1 cellular context compared by ENCODE assay signal in the genomic region with DNA sequence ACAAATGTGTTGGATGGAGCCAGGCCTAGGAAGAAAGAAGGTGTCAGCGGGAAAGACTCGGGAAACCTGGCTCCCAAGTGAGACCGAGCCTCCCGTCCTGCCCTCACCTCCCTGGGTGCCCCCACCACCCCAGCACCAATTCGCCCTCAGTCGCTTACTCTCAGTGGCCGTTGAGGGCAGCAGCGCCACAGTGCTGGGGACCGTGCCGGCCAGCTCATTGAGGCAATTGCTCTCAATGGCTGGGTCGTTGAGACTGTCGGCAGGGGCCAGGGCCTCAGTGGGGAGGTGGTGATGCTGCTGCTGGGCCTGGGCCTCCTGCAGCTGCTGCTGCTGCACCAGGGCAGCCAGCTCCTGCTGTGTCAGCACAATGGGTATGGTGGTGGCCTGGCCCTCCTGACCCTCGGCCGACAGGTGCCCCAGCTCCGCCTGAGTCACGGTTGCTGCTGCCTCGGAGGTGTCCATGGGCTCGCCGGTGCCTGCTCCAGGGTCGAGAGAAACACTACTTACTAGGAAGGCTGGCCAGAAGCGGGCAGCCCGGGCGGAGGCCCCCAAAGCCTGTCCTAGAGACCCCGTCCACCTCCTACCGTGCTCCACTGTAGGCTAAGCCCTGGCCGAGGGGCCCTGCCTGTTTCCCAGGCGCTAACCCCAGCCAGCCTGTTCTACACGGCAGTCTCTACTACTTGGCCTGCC.
TF ChIP-seq lines count a peak whose summit lies in the region.

No MANE protein-coding gene starts in this region.

TF ChIP-seq in HepG2, 621 proteins besides CTCF, POLR2A, EP300 and RAD21:
- TF ChIP-seq MAFK (conservative IDR thresholded peaks at IDR 0.05 in 1 of 2, IDR thresholded peaks at IDR 0.05 in 1 of 2; ENCODE audit: low read length in 2 of 2) (peak in 1 of 2 experiments; percentile 49; a peak in 1 of 4 replicates), EZH2 (conservative IDR thresholded peaks at IDR 0.05; ENCODE audit: low read depth, low read length) (no peak), MAFF (IDR thresholded peaks at IDR 0.05; ENCODE audit: low read depth, low read length) (peak; percentile 8; the same call in 1 of the 2 replicates)
